22 cellular contexts compared by ENCODE assay signal in genomic region chr2:206558492-206558891, GRCh38.
DNase-seq lines count a peak whose midpoint lies in the region; TF ChIP-seq lines count a peak whose summit lies in the region.
"Had no signal": no experiment of that assay in that cellular context is flagged by ENCODE, and none has a peak within 500 bp of the region (broad histone marks: within the 10 kb centered on the region; RNA-seq: fewer than 3 reads in every experiment).

No MANE protein-coding gene starts in this region.

- POLR2A ChIA-PET in BJ (lab: Charles Lee): no interaction called here
- POLR2A ChIA-PET in PC-9 (lab: Charles Lee; ENCODE audit: unreplicated experiment): interaction anchor here (0.6 kb wide), 1 partner anchor 47 kb away, joined by 6 read pairs; no protein-coding TSS in a partner anchor

- peak overlapping the region; percentile 72; the same call in 1 of the 2 replicates for H3K4me2 ChIP-seq in PC-9
- H3K4me2 ChIP-seq: GM23338 had no signal

- peaks cover 41% of the 10 kb centered on the region for H3K4me1 ChIP-seq in PC-9 (replicated peaks; ENCODE audit: insufficient read depth)
- H3K4me1 ChIP-seq: lower lobe of right lung, prostate gland, testis had no signal

- DNase-seq in BJ (ENCODE audit: low read depth): peak; percentile 0
- peak; percentile 61 for DNase-seq in GM06990 (ENCODE audit: extremely low read depth, insufficient read length)
- no peak for DNase-seq in PC-9
- peak; percentile 45 for DNase-seq in fibroblast of peridontal ligament (ENCODE audit: extremely low read depth)
- DNase-seq in DMS79 (lab: John Stamatoyannopoulos, UW): no peak
- DNase-seq in stimulated activated CD4-positive, alpha-beta T cell treated with anti-CD3 and anti-CD28 coated beads, Interleukin-4, amount 100 ng/mL, for 1 hour: no peak
- DNase-seq in stimulated activated CD8-positive, alpha-beta memory T cell treated with anti-CD3 and anti-CD28 coated beads, Interleukin-4, amount 100 ng/mL, for 48 hours: no peak
- no peak for DNase-seq in NCI-H146 treated with DMSO at 0.1 percent for 48 hours (lab: John Stamatoyannopoulos, UW; ENCODE audit: unreplicated experiment)
- DNase-seq: activated B cell treated with CpG ODN at 0.5 μM for 24 hours; activated naive CD4-positive, alpha-beta T cell treated with Interleukin-2 at 50 U/mL for 16 hours; activated T-cell treated with anti-CD3 and anti-CD28 coated beads, Interleukin-2, amount 50 U/mL, for 1 hour; aorta; erythroblast; lower lobe of right lung; NCI-H1092 treated with DMSO at 0.1 percent for 48 hours; NCI-H510A treated with DMSO at 0.1 percent for 48 hours; stimulated activated CD4-positive, alpha-beta T cell treated with anti-CD3 and anti-CD28 coated beads, Interleukin-1b, Interleukin-23, amount 100 ng/mL, for 48 hours; T1000 had no signal

- H3K4me3 ChIP-seq in BJ (ENCODE audit: low read depth, low read length) (no peak overlapping the region), GM06990 (replicated peaks; ENCODE audit: low read depth, low read length) (no peak overlapping the region), PC-9 (no peak overlapping the region)
- H3K4me3 ChIP-seq: GM23338, lower lobe of right lung, prostate gland, skin epidermis, testis had no signal

- H3K36me3 ChIP-seq in BJ (ENCODE audit: control insufficient read depth, insufficient read depth, low read length): no peaks in the 10 kb centered on the region
- peaks cover 2% of the 10 kb centered on the region for H3K36me3 ChIP-seq in GM06990 (ENCODE audit: control insufficient read depth, insufficient read depth, low read length)
- H3K36me3 ChIP-seq in PC-9 (ENCODE audit: low read depth): no peaks in the 10 kb centered on the region
- H3K36me3 ChIP-seq: lower lobe of right lung, prostate gland had no signal

- no peaks in the 10 kb centered on the region for H3K9me3 ChIP-seq in PC-9 (ENCODE audit: insufficient read depth, low read depth)
- H3K9me3 ChIP-seq: lower lobe of right lung, prostate gland, testis had no signal

- intact Hi-C loops in PC-9 (cut with micrococcal nuclease; ENCODE audit: unreplicated experiment): loop anchor here (5.0 to 10.0 kb wide), 2 partner anchors 136 to 209 kb away; partner anchors contain the start of genes FASTKD2 and MDH1B

- TF ChIP-seq CTCF in BJ (IDR thresholded peaks at IDR 0.05; ENCODE audit: insufficient read depth, low read depth, low read length) (no peak), GM06990 (IDR thresholded peaks at IDR 0.05; ENCODE audit: insufficient read depth, low read length, poor library complexity, severe bottlenecking) (no peak), PC-9 (conservative IDR thresholded peaks at IDR 0.05) (no peak)

- no peaks in the 10 kb centered on the region for H3K27me3 ChIP-seq in BJ (ENCODE audit: control insufficient read depth, insufficient read depth, low read length)
- H3K27me3 ChIP-seq in GM06990 (replicated peaks; ENCODE audit: control insufficient read depth, insufficient read depth, low read length): no peaks in the 10 kb centered on the region
- no peaks in the 10 kb centered on the region for H3K27me3 ChIP-seq in PC-9 (ENCODE audit: insufficient read depth, low read depth)
- H3K27me3 ChIP-seq: testis had no signal

- H2AFZ ChIP-seq in PC-9: no peak overlapping the region
- H2AFZ ChIP-seq: GM23338 had no signal

- CTCF ChIA-PET in BJ (lab: Yijun Ruan, JAX): interaction anchor here (0.7 to 1.4 kb wide), 3 partner anchors 16 to 535 kb away, joined by 3 to 4 read pairs (median 3); no protein-coding TSS in a partner anchor
- CTCF ChIA-PET in PC-9 (lab: Charles Lee): no interaction called here

- no peaks in the 10 kb centered on the region for H3K9me2 ChIP-seq in PC-9 (ENCODE audit: insufficient read depth)

- H3F3A ChIP-seq in PC-9 (ENCODE audit: insufficient read depth, low read depth): peaks cover 21% of the 10 kb centered on the region; the same call in 1 of the 2 replicates

- H4K20me1 ChIP-seq in PC-9 (ENCODE audit: insufficient read depth): no peaks in the 10 kb centered on the region

- no TSS peak for BruUV-seq in PC-9 (replicated peaks; lab: Mats Ljungman, UMichigan)

- no peaks in the 10 kb centered on the region for H3K79me2 ChIP-seq in PC-9 (ENCODE audit: low read depth)

- peak overlapping the region; percentile 85 for H3K27ac ChIP-seq in PC-9
- H3K27ac ChIP-seq: lower lobe of right lung, prostate gland, testis had no signal

Comparison
In these comparisons a context has a peak if more than half of its experiments do, and no peak if none do; other contexts are left out.
1. DNase-seq: peak in BJ (single experiment), GM06990 (single experiment) and fibroblast of peridontal ligament (single experiment); none in PC-9 (0 of 2), DMS79 (single experiment), stimulated activated CD4-positive, alpha-beta T cell treated with anti-CD3 and anti-CD28 coated beads, Interleukin-4, amount 100 ng/mL, for 1 hour (single experiment), stimulated activated CD8-positive, alpha-beta memory T cell treated with anti-CD3 and anti-CD28 coated beads, Interleukin-4, amount 100 ng/mL, for 48 hours (single experiment) and NCI-H146 treated with DMSO at 0.1 percent for 48 hours (single experiment).